Comparison of ENCODE assay signal across 15 cellular contexts in genomic region chr3:69811452-69812401, GRCh38.
DNase-seq lines count a peak whose midpoint lies in the region; ATAC-seq, FAIRE-seq and TF ChIP-seq lines count a peak whose summit lies in the region.
"Had no signal": no experiment of that assay in that cellular context is flagged by ENCODE, and none has a peak within 500 bp of the region (broad histone marks: within the 10 kb centered on the region; RNA-seq: fewer than 3 reads in every experiment).

No MANE protein-coding gene starts in this region.

- DNase-seq in OCI-M1 (lab: John Stamatoyannopoulos, UW) (peak; percentile 44), esophagus muscularis mucosa (ENCODE audit: extremely low spot score) (no peak), kidney (peak; percentile 75), superior temporal gyrus (ENCODE audit: extremely low spot score) (peak; percentile 53), NOMO-1 treated with dmso at 0.1 percent for 144 hours (lab: John Stamatoyannopoulos, UW; ENCODE audit: unreplicated experiment) (no peak)
- no peak for DNase-seq in stimulated activated CD4-positive, alpha-beta T cell treated with anti-CD3 and anti-CD28 coated beads, Interleukin-4, amount 100 ng/mL, for 4 hours
- DNase-seq: ACHN; CD4-positive, alpha-beta memory T cell; KG1; NCI-H1105; NCI-H1694 treated with DMSO at 0.1 percent for 48 hours; NCI-H345; NCI-H526 treated with DMSO at 0.1 percent for 48 hours had no signal

- H3K27me3 ChIP-seq in esophagus muscularis mucosa = no peaks in the 10 kb centered on the region

- no peak for FAIRE-seq in kidney (lab: Jason Lieb, UNC)
- FAIRE-seq: H1 had no signal

- WGBS in esophagus muscularis mucosa = 48% methylated on average over 4 of the region's 4 CpGs

- no peak for TF ChIP-seq POLR2A in esophagus muscularis mucosa (IDR thresholded peaks at IDR 0.05; ENCODE audit: low read depth)

- TF ChIP-seq CTCF in esophagus muscularis mucosa (IDR thresholded peaks at IDR 0.05) (no peak), kidney (IDR thresholded peaks at IDR 0.05; ENCODE audit: borderline replicate concordance, extremely low read depth, insufficient read depth) (no peak)

- H3K4me3 ChIP-seq in esophagus muscularis mucosa (no peak overlapping the region), kidney (ENCODE audit: low read length in 2 of 2) (no peak overlapping the region)

- no peak overlapping the region for H3K9ac ChIP-seq in kidney (ENCODE audit: low read length in 2 of 2)

- H3K4me1 ChIP-seq in esophagus muscularis mucosa = peaks cover 32 to 69% (median 68%) of the 10 kb centered on the region in 4 donors
- peaks cover 0 to 3% of the 10 kb centered on the region in 2 donors for H3K4me1 ChIP-seq in kidney (ENCODE audit: control insufficient read depth in 1 of 2, insufficient read depth in 1 of 2, low read depth in 1 of 2, low read length in 2 of 2)

- intact Hi-C loops in esophagus muscularis mucosa (cut with DNase I) (no loop called here), kidney (cut with DNase I) (no loop called here)

- no peak for TF ChIP-seq EP300 in esophagus muscularis mucosa (IDR thresholded peaks at IDR 0.05)

- H3K36me3 ChIP-seq in esophagus muscularis mucosa (no peaks in the 10 kb centered on the region), kidney (ENCODE audit: control insufficient read depth in 1 of 2, insufficient read depth in 2 of 2, low read length in 2 of 2) (no peaks in the 10 kb centered on the region)

- H3K9me3 ChIP-seq in esophagus muscularis mucosa = no peaks in the 10 kb centered on the region
- H3K9me3 ChIP-seq in kidney (ENCODE audit: control insufficient read depth in 1 of 2, low read length in 2 of 2) = no peaks in the 10 kb centered on the region

- peak overlapping the region in 3 of 4 donors; percentile 3 to 21 (median 20) for H3K27ac ChIP-seq in esophagus muscularis mucosa (replicated peaks in 1 of 4)
- H3K27ac ChIP-seq in kidney (ENCODE audit: low read depth in 2 of 2, low read length in 2 of 2) = no peak overlapping the region

- ATAC-seq in GM18511 (IDR thresholded peaks at IDR 0.05; ENCODE audit: unreplicated experiment) = no peak

Comparison
In these comparisons a context has a peak if more than half of its experiments do, and no peak if none do; other contexts are left out.
1. DNase-seq: peak in OCI-M1 (single experiment), kidney (single experiment) and superior temporal gyrus (single experiment); none in esophagus muscularis mucosa (single experiment), stimulated activated CD4-positive, alpha-beta T cell treated with anti-CD3 and anti-CD28 coated beads, Interleukin-4, amount 100 ng/mL, for 4 hours (0 of 2) and NOMO-1 treated with dmso at 0.1 percent for 144 hours (single experiment).
2. H3K27ac ChIP-seq: peak in esophagus muscularis mucosa (3 of 4); none in kidney (0 of 2).